ENCODE assay signal across 18 cellular contexts in the genomic region with DNA sequence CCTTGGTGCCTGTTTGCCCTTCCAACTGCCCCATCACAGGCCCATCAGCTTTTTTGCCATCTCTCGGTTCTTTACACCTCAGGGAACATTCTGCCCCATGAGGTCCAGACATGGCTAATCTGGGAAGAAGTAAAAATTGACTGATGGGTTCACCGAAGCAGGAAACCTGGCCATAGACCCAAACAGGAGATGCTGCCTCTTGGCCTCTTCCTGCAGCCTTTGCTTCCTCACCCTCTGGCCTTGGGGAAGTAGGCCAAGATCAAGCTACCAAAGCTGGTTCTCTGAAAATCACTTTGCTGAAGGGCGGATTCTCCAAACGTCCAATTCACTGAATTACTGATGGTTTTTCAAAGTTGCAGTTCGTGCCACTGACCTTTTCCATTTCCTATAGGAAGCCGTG. TPM values are rescaled to one million over a fixed set of nuclear protein-coding genes. Genes with fewer than 3 reads are reported as not detected.
DNase-seq lines count a peak whose midpoint lies in the region; ATAC-seq and TF ChIP-seq lines count a peak whose summit lies in the region.
"Had no signal": no experiment of that assay in that cellular context is flagged by ENCODE, and none has a peak within 500 bp of the region (broad histone marks: within the 10 kb centered on the region; RNA-seq: fewer than 3 reads in every experiment).

No MANE protein-coding gene starts in this region.

- no peak for DNase-seq in activated naive CD4-positive, alpha-beta T cell treated with anti-CD3 and anti-CD28 coated beads, Interleukin-2, amount 10 ng/mL, durations not matched to agents 7 days and 5 days
- no peak for DNase-seq in activated naive CD4-positive, alpha-beta T cell treated with Interleukin-2 at 50 U/mL for 16 hours
- peak; percentile 26 for DNase-seq in SKM-1 treated with dmso at 0.1 percent for 144 hours (lab: John Stamatoyannopoulos, UW; ENCODE audit: unreplicated experiment)
- no peak for DNase-seq in central memory CD8-positive, alpha-beta T cell (ENCODE audit: low spot score in 2 of 2)
- no peak for DNase-seq in left lung
- no peak for DNase-seq in posterior cingulate gyrus
- no peak for DNase-seq in inferior parietal cortex (ENCODE audit: extremely low spot score)
- DNase-seq: DMS153; effector CD4-positive, alpha-beta T cell; kidney glomerular epithelial cell; NCI-H1105; SHP77; small intestine had no signal

- TF ChIP-seq CTCF in left lung (IDR thresholded peaks at IDR 0.05): no peak

- peaks cover 86% of the 10 kb centered on the region for H3K4me1 Mint-ChIP-seq in activated naive CD4-positive, alpha-beta T cell treated with anti-CD3 and anti-CD28 coated beads, Interleukin-2, amount 10 ng/mL, durations not matched to agents 7 days and 5 days
- peaks cover 83% of the 10 kb centered on the region for H3K4me1 Mint-ChIP-seq in central memory CD8-positive, alpha-beta T cell

- H3K36me3 Mint-ChIP-seq in activated naive CD4-positive, alpha-beta T cell treated with anti-CD3 and anti-CD28 coated beads, Interleukin-2, amount 10 ng/mL, durations not matched to agents 7 days and 5 days: peaks cover 19% of the 10 kb centered on the region
- peaks cover 10% of the 10 kb centered on the region for H3K36me3 Mint-ChIP-seq in central memory CD8-positive, alpha-beta T cell (ENCODE audit: insufficient read depth)

- WGBS in thymus: 88% methylated on average over 6 of the region's 6 CpGs

- H3K4me3 Mint-ChIP-seq in activated naive CD4-positive, alpha-beta T cell treated with anti-CD3 and anti-CD28 coated beads, Interleukin-2, amount 10 ng/mL, durations not matched to agents 7 days and 5 days: peak overlapping the region; percentile 32
- peak overlapping the region; percentile 79 for H3K4me3 Mint-ChIP-seq in central memory CD8-positive, alpha-beta T cell
- H3K4me3 Mint-ChIP-seq: stimulated activated memory B cell treated with anti-CD40 and anti-IgM and Interleukin-4, amounts not matched to agents 10 μg/mL and 1 μg/mL and 100 μg/mL, for 72 hours had no signal

- no peak for ATAC-seq in central memory CD8-positive, alpha-beta T cell (replicated peaks; ENCODE audit: extremely low read depth, poor library complexity, severe bottlenecking)
- no peak for ATAC-seq in left lung

- CTCF ChIA-PET in activated naive CD4-positive, alpha-beta T cell treated with anti-CD3 and anti-CD28 coated beads, Interleukin-2, amount 10 ng/mL, durations not matched to agents 7 days and 5 days (lab: Charles Lee): interaction anchor here (1.3 to 2.2 kb wide), 3 partner anchors 9 to 56 kb away, joined by 4 to 7 read pairs (median 5); a partner anchor contains a TSS

- intact Hi-C loops in left lung (cut with DNase I) (no loop called here), posterior cingulate gyrus (cut with DNase I) (no loop called here)

- H3K27me3 Mint-ChIP-seq in activated naive CD4-positive, alpha-beta T cell treated with anti-CD3 and anti-CD28 coated beads, Interleukin-2, amount 10 ng/mL, durations not matched to agents 7 days and 5 days: peaks cover 4% of the 10 kb centered on the region
- H3K27me3 Mint-ChIP-seq in central memory CD8-positive, alpha-beta T cell: no peaks in the 10 kb centered on the region
- H3K27me3 Mint-ChIP-seq: stimulated activated memory B cell treated with anti-CD40 and anti-IgM and Interleukin-4, amounts not matched to agents 10 μg/mL and 1 μg/mL and 100 μg/mL, for 72 hours had no signal

- H3K4me3 ChIP-seq in thymus (ENCODE audit: low read length) (no peak overlapping the region), left lung (no peak overlapping the region)
- H3K4me3 ChIP-seq: cardiac muscle cell, mucosa of descending colon had no signal

- peak overlapping the region; percentile 94 for H3K27ac Mint-ChIP-seq in activated naive CD4-positive, alpha-beta T cell treated with anti-CD3 and anti-CD28 coated beads, Interleukin-2, amount 10 ng/mL, durations not matched to agents 7 days and 5 days
- H3K27ac Mint-ChIP-seq in central memory CD8-positive, alpha-beta T cell (ENCODE audit: low read depth): peak overlapping the region; percentile 93

- H3K4me1 ChIP-seq in thymus (ENCODE audit: control insufficient read depth, insufficient read depth, low read length) (peaks cover 54% of the 10 kb centered on the region), left lung (peaks cover 0 to 54% of the 10 kb centered on the region in 2 donors)
- H3K4me1 ChIP-seq: parathyroid adenoma had no signal

- H3K27me3 ChIP-seq in thymus (ENCODE audit: control insufficient read depth, insufficient read depth) (no peaks in the 10 kb centered on the region), left lung (no peaks in the 10 kb centered on the region)
- H3K27me3 ChIP-seq: cardiac muscle cell had no signal

- H3K9me3 Mint-ChIP-seq in activated naive CD4-positive, alpha-beta T cell treated with anti-CD3 and anti-CD28 coated beads, Interleukin-2, amount 10 ng/mL, durations not matched to agents 7 days and 5 days: no peaks in the 10 kb centered on the region
- H3K9me3 Mint-ChIP-seq in central memory CD8-positive, alpha-beta T cell: no peaks in the 10 kb centered on the region
- H3K9me3 Mint-ChIP-seq: stimulated activated memory B cell treated with anti-CD40 and anti-IgM and Interleukin-4, amounts not matched to agents 10 μg/mL and 1 μg/mL and 100 μg/mL, for 72 hours had no signal

- H3K27ac ChIP-seq in thymus (ENCODE audit: low read depth) (peak overlapping the region; percentile 68), left lung (peak overlapping the region in 1 of 2 donors; percentile 91)
- H3K27ac ChIP-seq: cardiac muscle cell, parathyroid adenoma had no signal

- H3K9me3 ChIP-seq in thymus (ENCODE audit: control insufficient read depth) (no peaks in the 10 kb centered on the region), left lung (no peaks in the 10 kb centered on the region)
- H3K9me3 ChIP-seq: mucosa of descending colon had no signal

- H3K36me3 ChIP-seq in thymus (ENCODE audit: control insufficient read depth, insufficient read depth): no peaks in the 10 kb centered on the region
- H3K36me3 ChIP-seq in left lung: no peaks in the 10 kb centered on the region
- H3K36me3 ChIP-seq: cardiac muscle cell had no signal

RNA-seq across cellular contexts. Expression of a gene that starts 56.1 kb away (rescaled TPM):
- 2.6 TPM for polyA plus RNA-seq in thymus
- total RNA-seq in left lung: 1 to 10 TPM; 5.2 to 10.0 TPM

RNA-seq across cellular contexts. Expression of a gene that starts 56.5 kb away (rescaled TPM):
- polyA plus RNA-seq in thymus: 2.4 TPM
- 10 to 100 TPM in 1 of 2 donors, 1 to 10 TPM in 1; 4.1 to 10.5 TPM for total RNA-seq in left lung
- polyA plus RNA-seq: cardiac muscle cell had no signal
